ENCODE assay signal across 10 cellular contexts in genomic region chr3:3801510-3801841, GRCh38. TPM values are rescaled to one million over a fixed set of nuclear protein-coding genes. Genes with fewer than 3 reads are reported as not detected.
A peak's percentile ranks its signal among the peaks of the same experiment; 100 is the strongest.
DNase-seq lines count a peak whose midpoint lies in the region; ATAC-seq and TF ChIP-seq lines count a peak whose summit lies in the region.
"Had no signal": no experiment of that assay in that cellular context is flagged by ENCODE, and none has a peak within 500 bp of the region (broad histone marks: within the 10 kb centered on the region; RNA-seq: fewer than 3 reads in every experiment).

No MANE protein-coding gene starts in this region.

- 43 to 70% (median 52%) methylated on average over 4 of the region's 4 CpGs for WGBS in psoas muscle, 3 donors

- H3K9me3 ChIP-seq in HAP-1 (no peaks in the 10 kb centered on the region), iPS-20b (ENCODE audit: insufficient read depth, low read depth, low read length) (no peaks in the 10 kb centered on the region), psoas muscle (no peaks in the 10 kb centered on the region), MG63 (no peaks in the 10 kb centered on the region)

- TF ChIP-seq CTCF in psoas muscle (IDR thresholded peaks at IDR 0.05) = no peak

- peaks cover 6% of the 10 kb centered on the region for H3K27me3 Mint-ChIP-seq in activated naive CD8-positive, alpha-beta T cell

- no peaks in the 10 kb centered on the region for H3K36me3 Mint-ChIP-seq in activated naive CD8-positive, alpha-beta T cell

- intact Hi-C loops in psoas muscle (cut with DNase I) = loop anchor here in 1 of 2 donors (10.0 kb wide), 1 partner anchor 493 kb away; no protein-coding TSS in a partner anchor

- H3K27me3 ChIP-seq in HAP-1 (ENCODE audit: low read depth) (no peaks in the 10 kb centered on the region), iPS-20b (ENCODE audit: insufficient read depth, low read length) (peaks cover 19% of the 10 kb centered on the region), psoas muscle (ENCODE audit: insufficient read depth in 3 of 3, low read length in 2 of 3) (no peaks in the 10 kb centered on the region), MG63 (peaks cover 30% of the 10 kb centered on the region)

- ATAC-seq in psoas muscle (no peak), HG02588 (IDR thresholded peaks at IDR 0.05; ENCODE audit: unreplicated experiment) (no peak), GM19023 (IDR thresholded peaks at IDR 0.05; ENCODE audit: unreplicated experiment) (no peak), HG02840 (IDR thresholded peaks at IDR 0.05; ENCODE audit: low FRiP score, unreplicated experiment) (no peak)

- no peaks in the 10 kb centered on the region for H3K9me3 Mint-ChIP-seq in activated naive CD8-positive, alpha-beta T cell (ENCODE audit: low read depth)

- in situ Hi-C loops in HAP-1 (cut with MboI; ENCODE audit: low sequenced_read_pairs) = loop anchor here (25.0 kb wide), 2 partner anchors 486 to 614 kb away; partner anchors contain the start of gene CRBN

- H3K27ac Mint-ChIP-seq in activated naive CD8-positive, alpha-beta T cell = no peak overlapping the region

- peaks cover 18% of the 10 kb centered on the region for H3K4me1 Mint-ChIP-seq in activated naive CD8-positive, alpha-beta T cell (ENCODE audit: low read depth)

- no peaks in the 10 kb centered on the region for H3K36me3 ChIP-seq in HAP-1 (replicated peaks)
- H3K36me3 ChIP-seq in iPS-20b (ENCODE audit: insufficient read depth, low read depth, low read length) = peaks cover 49% of the 10 kb centered on the region
- no peaks in the 10 kb centered on the region for H3K36me3 ChIP-seq in psoas muscle (ENCODE audit: insufficient read depth in 1 of 2, low read depth in 1 of 2)
- H3K36me3 ChIP-seq in MG63 = no peaks in the 10 kb centered on the region

- peak overlapping the region; percentile 84 for H3K9ac ChIP-seq in iPS-20b (ENCODE audit: low read depth, low read length)

- H3K4me3 ChIP-seq in HAP-1 (peak overlapping the region; percentile 57), iPS-20b (ENCODE audit: low read length) (peak overlapping the region; percentile 92), psoas muscle (peak overlapping the region; percentile 82), MG63 (no peak overlapping the region)

- peaks cover 33% of the 10 kb centered on the region for H3K4me1 ChIP-seq in HAP-1
- peaks cover 50% of the 10 kb centered on the region for H3K4me1 ChIP-seq in iPS-20b (ENCODE audit: insufficient read depth, low read length)
- H3K4me1 ChIP-seq in psoas muscle = peaks cover 11% of the 10 kb centered on the region

- peak overlapping the region; percentile 74 for H3K4me3 Mint-ChIP-seq in activated naive CD8-positive, alpha-beta T cell

- DNase-seq in HAP-1 (ENCODE audit: low spot score in 2 of 2) (peak; percentile 75 to 96), psoas muscle (no peak), MG63 (no peak)
- DNase-seq: activated CD4-positive, alpha-beta T cell treated with anti-CD3 and anti-CD28 coated beads, Interleukin-2, amount 50 U/mL, for 1 hour; COR-L47 had no signal

- H3K27ac ChIP-seq in iPS-20b (ENCODE audit: low read length) (peak overlapping the region; percentile 45), psoas muscle (peak overlapping the region; percentile 80)

RNA-seq across cellular contexts. Expression of gene LRRN1, which starts 2.2 kb away (rescaled TPM):
- total RNA-seq in psoas muscle = 10 to 100 TPM in 1 of 4 donors, 1 to 10 TPM in 3; 5.1 to 12.6 (median 8.0) TPM
- 1 to 10 TPM in 2 of 3 donors, under 1 TPM in 1; 0.29 to 3.2 (median 1.5) TPM for polyA plus RNA-seq in psoas muscle
- total RNA-seq in MG63 (2014; rRNA removed; shearing (Covaris generic); ENCODE audit: low replicate concordance) = not detected in 2 replicates

Comparison
In these comparisons a context has a peak if more than half of its experiments do, and no peak if none do; other contexts are left out.
1. DNase-seq: peak in HAP-1 (2 of 2); none in psoas muscle (0 of 2) and MG63 (single experiment).